ENCODE assay signal across 1 cellular context in the genomic region with DNA sequence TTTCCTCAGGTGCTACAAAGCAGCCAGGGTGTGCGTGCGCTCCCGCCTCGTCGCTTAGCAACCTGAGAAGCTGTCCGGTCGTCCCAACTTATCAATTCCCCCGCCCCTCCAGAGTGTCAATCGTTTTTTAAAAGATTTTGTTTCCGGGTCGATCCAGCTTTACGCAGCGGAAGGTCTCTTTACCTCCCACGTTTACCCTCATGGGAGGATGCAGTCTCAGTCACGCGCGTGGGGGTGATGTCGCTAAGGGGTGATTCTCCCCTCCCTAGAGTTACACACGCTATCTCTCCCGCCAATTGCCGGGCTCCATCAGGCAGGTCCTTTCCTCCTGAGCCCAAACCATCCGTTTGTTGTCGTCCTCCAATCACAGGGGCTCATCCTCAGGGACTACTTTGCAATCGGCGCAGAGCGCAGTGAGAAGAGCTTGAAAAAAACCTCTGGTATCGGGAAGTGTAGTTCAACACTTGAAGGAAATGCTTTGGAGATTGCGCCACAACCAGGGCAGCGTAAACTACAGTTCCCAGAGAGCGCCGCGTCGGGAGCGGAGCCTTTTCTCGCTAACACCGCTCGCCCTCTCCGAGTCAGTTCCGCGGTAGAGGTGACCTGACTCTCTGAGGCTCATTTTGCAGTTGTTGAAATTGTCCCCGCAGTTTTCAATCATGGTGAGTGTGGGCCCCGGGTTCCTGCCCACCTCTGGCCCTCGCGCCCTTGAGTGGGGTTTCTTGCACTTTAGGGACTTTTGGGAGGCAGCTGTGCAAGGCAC.
TF ChIP-seq lines count a peak whose summit lies in the region.

MDH1 (plus strand) TSS at position 579 of the 763 bp plus-strand sequence; CDS start at position 660, 81 bp downstream.
A gene with protein sequence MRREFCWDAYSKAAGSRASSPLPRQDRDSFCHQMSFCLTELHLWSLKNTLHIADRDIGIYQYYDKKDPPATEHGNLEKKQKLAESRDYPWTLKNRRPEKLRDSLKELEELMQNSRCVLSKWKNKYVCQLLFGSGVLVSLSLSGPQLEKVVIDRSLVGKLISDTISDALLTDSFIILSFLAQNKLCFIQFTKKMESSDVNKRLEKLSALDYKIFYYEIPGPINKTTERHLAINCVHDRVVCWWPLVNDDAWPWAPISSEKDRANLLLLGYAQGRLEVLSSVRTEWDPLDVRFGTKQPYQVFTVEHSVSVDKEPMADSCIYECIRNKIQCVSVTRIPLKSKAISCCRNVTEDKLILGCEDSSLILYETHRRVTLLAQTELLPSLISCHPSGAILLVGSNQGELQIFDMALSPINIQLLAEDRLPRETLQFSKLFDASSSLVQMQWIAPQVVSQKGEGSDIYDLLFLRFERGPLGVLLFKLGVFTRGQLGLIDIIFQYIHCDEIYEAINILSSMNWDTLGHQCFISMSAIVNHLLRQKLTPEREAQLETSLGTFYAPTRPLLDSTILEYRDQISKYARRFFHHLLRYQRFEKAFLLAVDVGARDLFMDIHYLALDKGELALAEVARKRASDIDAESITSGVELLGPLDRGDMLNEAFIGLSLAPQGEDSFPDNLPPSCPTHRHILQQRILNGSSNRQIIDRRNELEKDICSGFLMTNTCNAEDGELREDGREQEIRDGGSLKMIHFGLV (minus strand): TSS at position 93 of the 763 bp plus-strand sequence. CDS start 206 bp downstream, outside the sequence.

TF ChIP-seq in IMR-90, 13 proteins besides CTCF, POLR2A, EP300 and RAD21:
- TF ChIP-seq RFX5 (IDR thresholded peaks at IDR 0.05; ENCODE audit: low read depth, low read length) (no peak), MAZ (IDR thresholded peaks at IDR 0.05; ENCODE audit: borderline replicate concordance, low read depth, low read length) (peak; percentile 77; the same call in 1 of the 2 replicates), SMC3 (IDR thresholded peaks at IDR 0.05; ENCODE audit: low read depth, low read length) (no peak), BHLHE40 (IDR thresholded peaks at IDR 0.05; ENCODE audit: low read depth, low read length) (peak; percentile 86), CEBPB (IDR thresholded peaks at IDR 0.05; ENCODE audit: low read depth, low read length) (peak; percentile 97), MXI1 (IDR thresholded peaks at IDR 0.05; ENCODE audit: borderline replicate concordance, low read depth, low read length) (peak; percentile 93), NFE2L2 (IDR thresholded peaks at IDR 0.05; ENCODE audit: low read depth, low read length) (no peak), RCOR1 (IDR thresholded peaks at IDR 0.05; ENCODE audit: insufficient replicate concordance, low read length) (peak; percentile 91), FOS (IDR thresholded peaks at IDR 0.05; ENCODE audit: low read depth, low read length) (0 out of 2 replicates have a peak, but pooled peaks have one; percentile 2), CHD1 (IDR thresholded peaks at IDR 0.05; ENCODE audit: low read depth, low read length) (no peak), MAFK (IDR thresholded peaks at IDR 0.05; ENCODE audit: low read depth, low read length) (no peak)
- TF ChIP-seq, protein P1, sequence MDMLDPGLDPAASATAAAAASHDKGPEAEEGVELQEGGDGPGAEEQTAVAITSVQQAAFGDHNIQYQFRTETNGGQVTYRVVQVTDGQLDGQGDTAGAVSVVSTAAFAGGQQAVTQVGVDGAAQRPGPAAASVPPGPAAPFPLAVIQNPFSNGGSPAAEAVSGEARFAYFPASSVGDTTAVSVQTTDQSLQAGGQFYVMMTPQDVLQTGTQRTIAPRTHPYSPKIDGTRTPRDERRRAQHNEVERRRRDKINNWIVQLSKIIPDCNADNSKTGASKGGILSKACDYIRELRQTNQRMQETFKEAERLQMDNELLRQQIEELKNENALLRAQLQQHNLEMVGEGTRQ (IDR thresholded peaks at IDR 0.05; ENCODE audit: low read depth, low read length) = no peak
- TF ChIP-seq, protein P2, sequence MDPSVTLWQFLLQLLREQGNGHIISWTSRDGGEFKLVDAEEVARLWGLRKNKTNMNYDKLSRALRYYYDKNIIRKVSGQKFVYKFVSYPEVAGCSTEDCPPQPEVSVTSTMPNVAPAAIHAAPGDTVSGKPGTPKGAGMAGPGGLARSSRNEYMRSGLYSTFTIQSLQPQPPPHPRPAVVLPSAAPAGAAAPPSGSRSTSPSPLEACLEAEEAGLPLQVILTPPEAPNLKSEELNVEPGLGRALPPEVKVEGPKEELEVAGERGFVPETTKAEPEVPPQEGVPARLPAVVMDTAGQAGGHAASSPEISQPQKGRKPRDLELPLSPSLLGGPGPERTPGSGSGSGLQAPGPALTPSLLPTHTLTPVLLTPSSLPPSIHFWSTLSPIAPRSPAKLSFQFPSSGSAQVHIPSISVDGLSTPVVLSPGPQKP (IDR thresholded peaks at IDR 0.05; ENCODE audit: borderline replicate concordance, low read depth, low read length) = no peak
